ENCODE assay signal across 10 cellular contexts in the genomic region with DNA sequence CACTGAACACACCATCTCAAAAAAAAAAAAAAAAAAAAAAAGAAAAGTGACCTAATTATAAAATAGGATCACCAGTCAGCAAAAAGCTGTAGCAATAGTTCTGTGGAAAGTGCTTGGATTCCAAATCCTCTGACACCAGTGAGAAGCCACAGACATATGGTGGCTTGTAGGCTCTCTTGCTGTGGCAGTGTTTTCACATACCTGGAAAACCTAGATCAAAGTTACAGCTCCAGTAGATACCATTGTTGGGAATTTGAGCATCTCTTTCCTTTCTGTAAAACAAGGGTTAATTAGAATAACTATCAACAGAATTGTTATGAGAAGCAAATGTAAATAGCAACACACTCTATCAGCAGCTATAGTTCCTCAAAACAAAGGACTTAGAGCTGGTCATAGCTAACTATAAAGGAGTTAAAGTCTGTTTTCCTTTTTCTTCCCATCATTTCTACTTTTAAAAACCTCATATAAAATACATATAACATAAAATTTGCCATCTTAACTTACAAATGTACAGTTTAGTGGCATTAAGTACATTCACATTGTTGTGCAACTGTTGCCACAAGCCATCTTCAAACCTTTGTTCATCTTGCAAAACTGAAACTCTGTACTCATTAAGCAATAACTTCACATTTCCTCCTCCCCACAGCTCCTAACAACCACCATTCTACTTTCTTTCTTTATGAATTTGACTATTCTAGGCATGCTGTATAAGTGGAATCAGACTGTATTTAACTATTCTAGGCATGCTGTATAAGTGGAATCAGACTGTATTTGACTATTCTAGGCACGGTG. TPM values are rescaled to one million over a fixed set of nuclear protein-coding genes. Genes with fewer than 3 reads are reported as not detected.
DNase-seq lines count a peak whose midpoint lies in the region; ATAC-seq and FAIRE-seq lines count a peak whose summit lies in the region.
"Had no signal": no experiment of that assay in that cellular context is flagged by ENCODE, and none has a peak within 500 bp of the region (broad histone marks: within the 10 kb centered on the region; RNA-seq: fewer than 3 reads in every experiment).

No MANE protein-coding gene starts in this region.

- H3K27ac ChIP-seq in caudate nucleus (ENCODE audit: low read depth, low read length): no peak overlapping the region

- ATAC-seq in GM18508 (IDR thresholded peaks at IDR 0.05; ENCODE audit: insufficient read depth, unreplicated experiment): peak; percentile 79
- ATAC-seq in GM21619 (IDR thresholded peaks at IDR 0.05; ENCODE audit: unreplicated experiment): peak; percentile 73
- ATAC-seq in HG03521 (IDR thresholded peaks at IDR 0.05; ENCODE audit: unreplicated experiment): peak; percentile 60
- no peak for ATAC-seq in HG03439 (IDR thresholded peaks at IDR 0.05; ENCODE audit: unreplicated experiment)
- ATAC-seq: HCT116 had no signal

- FAIRE-seq in endometrium (lab: Jason Lieb, UNC): peak; percentile 66

- DNase-seq in NCI-H2196 treated with DMSO at 0.1 percent for 48 hours (lab: John Stamatoyannopoulos, UW; ENCODE audit: unreplicated experiment): no peak
- DNase-seq in caudate nucleus (lab: John Stamatoyannopoulos, UW): no peak
- no peak for DNase-seq in ureter (ENCODE audit: low spot score)
- DNase-seq: NCI-H446 had no signal

RNA-seq across cellular contexts. Expression of a gene that starts 4.3 kb away (rescaled TPM):
- 1.7 TPM for total RNA-seq in ureter

RNA-seq across cellular contexts. Expression of a gene that starts 46.2 kb away (rescaled TPM):
- total RNA-seq in ureter: 23.0 TPM
